ENCODE assay signal across 16 cellular contexts in genomic region chr11:80595011-80595410, GRCh38.
DNase-seq lines count a peak whose midpoint lies in the region; ATAC-seq and TF ChIP-seq lines count a peak whose summit lies in the region.
"Had no signal": no experiment of that assay in that cellular context is flagged by ENCODE, and none has a peak within 500 bp of the region (broad histone marks: within the 10 kb centered on the region; RNA-seq: fewer than 3 reads in every experiment).

No MANE protein-coding gene starts in this region.

- dilution Hi-C loops in mammary epithelial cell (cut with HindIII; ENCODE audit: low sequenced_read_pairs) = no loop called here

- no peaks in the 10 kb centered on the region for H3K9me3 ChIP-seq in mammary epithelial cell (replicated peaks; ENCODE audit: insufficient read depth, low read length)
- no peaks in the 10 kb centered on the region for H3K9me3 ChIP-seq in breast epithelium
- no peaks in the 10 kb centered on the region for H3K9me3 ChIP-seq in right cardiac atrium (ENCODE audit: control insufficient read depth, low read length)
- H3K9me3 ChIP-seq in upper lobe of right lung = no peaks in the 10 kb centered on the region
- no peaks in the 10 kb centered on the region for H3K9me3 ChIP-seq in stomach
- H3K9me3 ChIP-seq in thyroid gland = no peaks in the 10 kb centered on the region
- H3K9me3 ChIP-seq: sigmoid colon, SJCRH30 had no signal

- peaks cover 35% of the 10 kb centered on the region for H3K4me1 ChIP-seq in mammary epithelial cell (ENCODE audit: insufficient read depth, low read length)
- no peaks in the 10 kb centered on the region for H3K4me1 ChIP-seq in breast epithelium
- no peaks in the 10 kb centered on the region for H3K4me1 ChIP-seq in right cardiac atrium (ENCODE audit: control insufficient read depth, insufficient read depth, low read length)
- no peaks in the 10 kb centered on the region for H3K4me1 ChIP-seq in upper lobe of right lung
- H3K4me1 ChIP-seq in stomach = peaks cover 0 to 16% (median 3%) of the 10 kb centered on the region in 4 donors
- no peaks in the 10 kb centered on the region for H3K4me1 ChIP-seq in thyroid gland
- H3K4me1 ChIP-seq: sigmoid colon, SJCRH30 had no signal

- no peak for TF ChIP-seq CTCF in mammary epithelial cell (conservative IDR thresholded peaks at IDR 0.05 in 1 of 2, IDR thresholded peaks at IDR 0.05 in 1 of 2; ENCODE audit: extremely low read depth in 1 of 2, insufficient read depth in 1 of 2, low read depth in 1 of 2, low read length in 2 of 2)
- no peak for TF ChIP-seq CTCF in breast epithelium (IDR thresholded peaks at IDR 0.05)
- TF ChIP-seq CTCF in upper lobe of right lung (IDR thresholded peaks at IDR 0.05) = no peak
- TF ChIP-seq CTCF in stomach (IDR thresholded peaks at IDR 0.05) = no peak
- no peak for TF ChIP-seq CTCF in thyroid gland (IDR thresholded peaks at IDR 0.05)

- CTCF ChIA-PET in mammary epithelial cell (lab: Charles Lee; ENCODE audit: low non-redundant PET) = no interaction called here

- no peaks in the 10 kb centered on the region for H3K79me2 ChIP-seq in mammary epithelial cell (ENCODE audit: insufficient read depth, low read length)

- intact Hi-C loops in mammary epithelial cell (cut with micrococcal nuclease) = loop anchor here (10.0 kb wide), 1 partner anchor 410 kb away; no protein-coding TSS in a partner anchor
- intact Hi-C loops in breast epithelium (cut with DNase I; ENCODE audit: low total_unique reads) = loop anchor here (2.0 kb wide), 1 partner anchor 50 kb away; no protein-coding TSS in a partner anchor
- intact Hi-C loops in right cardiac atrium (cut with DNase I) = no loop called here
- intact Hi-C loops in upper lobe of right lung (cut with DNase I) = no loop called here
- intact Hi-C loops in stomach (cut with DNase I; ENCODE audit: low total_unique reads) = no loop called here
- intact Hi-C loops in thyroid gland (cut with DNase I) = no loop called here

- no peaks in the 10 kb centered on the region for H4K20me1 ChIP-seq in mammary epithelial cell (ENCODE audit: insufficient read depth, low read length)

- no peak overlapping the region for H3K9ac ChIP-seq in mammary epithelial cell (ENCODE audit: insufficient read depth, low read length)

- DNase-seq in mammary epithelial cell = peak; percentile 49
- DNase-seq in breast epithelium (ENCODE audit: low spot score in 2 of 2) = no peak
- DNase-seq in amniotic epithelial cell (ENCODE audit: low read depth) = peak; percentile 93
- no peak for DNase-seq in right cardiac atrium
- DNase-seq in upper lobe of right lung = no peak
- DNase-seq in stomach = no peak
- DNase-seq in thyroid gland = no peak
- no peak for DNase-seq in C1 segment of cervical spinal cord (lab: John Stamatoyannopoulos, UW)
- DNase-seq: CD8-positive, alpha-beta T cell; effector memory CD8-positive, alpha-beta T cell; NCI-H187 treated with DMSO at 0.1 percent for 48 hours; NCI-H524 treated with DMSO at 0.1 percent for 48 hours; sigmoid colon; SJCRH30; stimulated activated naive CD4-positive, alpha-beta T cell had no signal

- H3K27me3 ChIP-seq in mammary epithelial cell (ENCODE audit: insufficient read depth, low read length) = no peaks in the 10 kb centered on the region
- H3K27me3 ChIP-seq in breast epithelium = no peaks in the 10 kb centered on the region
- H3K27me3 ChIP-seq in right cardiac atrium (ENCODE audit: control insufficient read depth, insufficient read depth) = no peaks in the 10 kb centered on the region
- no peaks in the 10 kb centered on the region for H3K27me3 ChIP-seq in upper lobe of right lung
- H3K27me3 ChIP-seq in stomach = peaks cover 0 to 6% (median 0%) of the 10 kb centered on the region in 3 donors
- no peaks in the 10 kb centered on the region for H3K27me3 ChIP-seq in thyroid gland
- H3K27me3 ChIP-seq: sigmoid colon, SJCRH30 had no signal

- TF ChIP-seq POLR2A in breast epithelium (IDR thresholded peaks at IDR 0.05) (no peak), stomach (IDR thresholded peaks at IDR 0.05) (no peak), thyroid gland (IDR thresholded peaks at IDR 0.05) (no peak)

- peak overlapping the region; percentile 8 for H3K27ac ChIP-seq in mammary epithelial cell (ENCODE audit: insufficient read depth, low read depth, low read length)
- H3K27ac ChIP-seq in breast epithelium = no peak overlapping the region
- no peak overlapping the region for H3K27ac ChIP-seq in right cardiac atrium (ENCODE audit: low read length)
- no peak overlapping the region for H3K27ac ChIP-seq in upper lobe of right lung
- H3K27ac ChIP-seq in stomach = no peak overlapping the region
- H3K27ac ChIP-seq in thyroid gland = no peak overlapping the region
- H3K27ac ChIP-seq: 22Rv1, sigmoid colon, SJCRH30 had no signal

- in situ Hi-C loops in mammary epithelial cell (cut with MboI; ENCODE audit: low sequenced_read_pairs in 2 of 2) = no loop called here

- H3K36me3 ChIP-seq in mammary epithelial cell (ENCODE audit: insufficient read depth, low read length) (no peaks in the 10 kb centered on the region), breast epithelium (no peaks in the 10 kb centered on the region), upper lobe of right lung (no peaks in the 10 kb centered on the region), stomach (no peaks in the 10 kb centered on the region), thyroid gland (no peaks in the 10 kb centered on the region)
- H3K36me3 ChIP-seq: sigmoid colon, SJCRH30 had no signal

- no peak overlapping the region for H2AFZ ChIP-seq in mammary epithelial cell (ENCODE audit: low read depth, low read length)

- peak; percentile 83 to 87 for ATAC-seq in right cardiac atrium
- peak; percentile 53 for ATAC-seq in upper lobe of right lung
- ATAC-seq: CD8-positive, alpha-beta T cell; effector memory CD8-positive, alpha-beta T cell had no signal

- no peak overlapping the region for H3K4me3 ChIP-seq in mammary epithelial cell (replicated peaks in 1 of 3; ENCODE audit: insufficient read depth in 1 of 3, low read depth in 2 of 3, low read length in 3 of 3)
- no peak overlapping the region for H3K4me3 ChIP-seq in breast epithelium
- no peak overlapping the region for H3K4me3 ChIP-seq in right cardiac atrium (ENCODE audit: low read length)
- no peak overlapping the region for H3K4me3 ChIP-seq in upper lobe of right lung
- no peak overlapping the region for H3K4me3 ChIP-seq in stomach
- no peak overlapping the region for H3K4me3 ChIP-seq in thyroid gland (replicated peaks in 1 of 3)
- H3K4me3 ChIP-seq: sigmoid colon, SJCRH30 had no signal

- TSS peak; percentile 79 for BruUV-seq in mammary epithelial cell (replicated peaks; lab: Mats Ljungman, UMichigan)

- 49% methylated on average over 4 of the region's 4 CpGs for WGBS in mammary epithelial cell (ENCODE audit: low coverage, missing lambda C conversion rate)
- 29% methylated on average over 4 of the region's 4 CpGs for WGBS in right cardiac atrium
- 8 to 19% (median 11%) methylated on average over 4 of the region's 4 CpGs for WGBS in stomach, 5 donors
- WGBS in thyroid gland, 2 donors = 41 to 45% methylated on average over 4 of the region's 4 CpGs

- no peak for TF ChIP-seq EP300 in stomach (IDR thresholded peaks at IDR 0.05)

- H3K4me2 ChIP-seq in mammary epithelial cell (ENCODE audit: insufficient read depth, low read depth, low read length) = peak overlapping the region; percentile 36

Comparison
In these comparisons a context has a peak if more than half of its experiments do, and no peak if none do; other contexts are left out.
1. DNase-seq: peak in mammary epithelial cell (single experiment) and amniotic epithelial cell (single experiment); none in breast epithelium (0 of 2), right cardiac atrium (0 of 3), upper lobe of right lung (single experiment), stomach (single experiment), thyroid gland (0 of 2) and C1 segment of cervical spinal cord (0 of 14).
2. intact Hi-C loops: an anchor here in mammary epithelial cell (10.0 kb wide) and breast epithelium (2.0 kb wide); none called in right cardiac atrium, upper lobe of right lung, stomach and thyroid gland.